Comparison of ENCODE assay signal across 1 cellular context in genomic region chr3:185065059-185065458, GRCh38.
TF ChIP-seq lines count a peak whose summit lies in the region.

No MANE protein-coding gene starts in this region.

TF ChIP-seq in WTC11, 78 proteins besides CTCF, POLR2A, EP300 and RAD21 (continued from another document):
- TF ChIP-seq ZNF512 (CRISPR knock-in tag; IDR thresholded peaks at IDR 0.05; ENCODE audit: borderline replicate concordance): no peak
